In genomic region chr4:103198111-103198765, GRCh38 we compare ENCODE assay signal across 8 cellular contexts. TPM values are rescaled to one million over a fixed set of nuclear protein-coding genes. Genes with fewer than 3 reads are reported as not detected.
DNase-seq lines count a peak whose midpoint lies in the region; ATAC-seq and TF ChIP-seq lines count a peak whose summit lies in the region.

TSS of gene CENPE (minus strand) at chr4:103198343. CDS start at chr4:103198319, 24 bp downstream.

- H3K27me3 ChIP-seq in DND-41 (ENCODE audit: insufficient read depth, low read length, poor library complexity), result no peaks in the 10 kb centered on the region

- H3K27ac ChIP-seq in DND-41 (ENCODE audit: low read length), result peak within 1 kb of the TSS; percentile 86

- peak; percentile 85 for ATAC-seq in DND-41 (ENCODE audit: insufficient read depth, low read depth)
- peak; percentile 95 for ATAC-seq in GM21737 (IDR thresholded peaks at IDR 0.05; ENCODE audit: unreplicated experiment)
- peak; percentile 88 to 92 for ATAC-seq in activated T-cell treated with anti-CD3 and anti-CD28 coated beads, Interleukin-2, amount 50 U/mL, for 72 hours (replicated peaks in 1 of 2)
- ATAC-seq in natural killer cell, result peak; percentile 93 to 95 (median 93)

- H3K4me3 ChIP-seq in DND-41 (ENCODE audit: low read depth in 1 of 2, low read length in 2 of 2), result peak within 1 kb of the TSS; percentile 95 to 97

- H3K4me2 ChIP-seq in DND-41 (ENCODE audit: insufficient read depth, low read length), result peak within 1 kb of the TSS; percentile 75

- intact Hi-C loops in natural killer cell (cut with micrococcal nuclease), result no loop called here

- no peaks in the 10 kb centered on the region for H3K9me3 ChIP-seq in DND-41 (ENCODE audit: insufficient read depth, low read length, severe bottlenecking)

- peaks cover 7 to 23% of the 10 kb centered on the region in 2 donors for H3K36me3 Mint-ChIP-seq in activated T-cell treated with anti-CD3 and anti-CD28 coated beads, Interleukin-2, amount 50 U/mL, for 72 hours (ENCODE audit: insufficient read depth in 2 of 2)
- H3K36me3 Mint-ChIP-seq in natural killer cell, result no peaks in the 10 kb centered on the region

- peaks cover 38% of the 10 kb centered on the region for H3K36me3 ChIP-seq in DND-41 (ENCODE audit: insufficient read depth, low read length)

- peak within 1 kb of the TSS; percentile 89 for H3K9ac ChIP-seq in DND-41 (ENCODE audit: low read depth, low read length)

- peaks cover 23% of the 10 kb centered on the region for H3K79me2 ChIP-seq in DND-41 (ENCODE audit: insufficient read depth, low read length)

- H3K9me3 Mint-ChIP-seq in activated T-cell treated with anti-CD3 and anti-CD28 coated beads, Interleukin-2, amount 50 U/mL, for 72 hours, result no peaks in the 10 kb centered on the region
- H3K9me3 Mint-ChIP-seq in natural killer cell, result no peaks in the 10 kb centered on the region

- H3K27ac Mint-ChIP-seq in activated T-cell treated with anti-CD3 and anti-CD28 coated beads, Interleukin-2, amount 50 U/mL, for 72 hours, result peak within 1 kb of the TSS; percentile 93
- peak within 1 kb of the TSS; percentile 86 to 98 for H3K27ac Mint-ChIP-seq in natural killer cell

- H2AFZ ChIP-seq in DND-41 (ENCODE audit: low read depth, low read length), result peak within 1 kb of the TSS; percentile 93

- H3K4me3 Mint-ChIP-seq in activated T-cell treated with anti-CD3 and anti-CD28 coated beads, Interleukin-2, amount 50 U/mL, for 72 hours, result peak within 1 kb of the TSS; percentile 92 to 94
- H3K4me3 Mint-ChIP-seq in natural killer cell, result peak within 1 kb of the TSS; percentile 88

- peaks cover 11% of the 10 kb centered on the region for H3K4me1 Mint-ChIP-seq in activated T-cell treated with anti-CD3 and anti-CD28 coated beads, Interleukin-2, amount 50 U/mL, for 72 hours (ENCODE audit: low read depth)
- peaks cover 14 to 19% of the 10 kb centered on the region in 2 donors for H3K4me1 Mint-ChIP-seq in natural killer cell

- TF ChIP-seq CTCF in DND-41 (IDR thresholded peaks at IDR 0.05; ENCODE audit: borderline replicate concordance, extremely low read depth, low read length, poor library complexity, severe bottlenecking), result no peak
- no peak for TF ChIP-seq CTCF in natural killer cell (IDR thresholded peaks at IDR 0.05)

- no peaks in the 10 kb centered on the region for H4K20me1 ChIP-seq in DND-41 (ENCODE audit: insufficient read depth, low read length)

- peaks cover 16% of the 10 kb centered on the region for H3K27me3 Mint-ChIP-seq in activated T-cell treated with anti-CD3 and anti-CD28 coated beads, Interleukin-2, amount 50 U/mL, for 72 hours (ENCODE audit: low read depth)
- H3K27me3 Mint-ChIP-seq in natural killer cell (ENCODE audit: low read depth in 2 of 2), result peaks cover 9 to 13% of the 10 kb centered on the region in 2 donors

- H3K4me1 ChIP-seq in DND-41 (ENCODE audit: insufficient read depth, low read length), result peaks cover 33% of the 10 kb centered on the region

- peak; percentile 89 for DNase-seq in DND-41
- peak; percentile 91 for DNase-seq in KG1 (lab: John Stamatoyannopoulos, UW)
- peak; percentile 88 for DNase-seq in RKO (ENCODE audit: low spot score)
- DNase-seq in activated T-cell treated with anti-CD3 and anti-CD28 coated beads, Interleukin-2, amount 50 U/mL, for 72 hours, result peak; percentile 88 to 90
- peak; percentile 86 for DNase-seq in fibroblast of peridontal ligament (ENCODE audit: extremely low read depth)
- DNase-seq in natural killer cell, result peak; percentile 87
- peak; percentile 67 to 91 (median 81) for DNase-seq in stimulated activated naive CD4-positive, alpha-beta T cell (lab: John Stamatoyannopoulos, UW)

RNA-seq across cellular contexts. Expression of gene CENPE, which starts in this region (rescaled TPM):
- total RNA-seq in activated T-cell treated with anti-CD3 and anti-CD28 coated beads, Interleukin-2, amount 50 U/mL, for 72 hours, result 10 to 100 TPM; 60.1 to 63.6 TPM
- total RNA-seq in natural killer cell, result 1 to 10 TPM; 2.7 to 6.9 (median 4.8) TPM

Comparison
In these comparisons a context has a peak if more than half of its experiments do, and no peak if none do; other contexts are left out.
1. Peak in every context shown above with its lines: DNase-seq, ATAC-seq, H3K4me3 ChIP-seq and H3K27ac ChIP-seq.
2. RNA of gene CENPE (total RNA-seq): 60.1 to 63.6 TPM in activated T-cell treated with anti-CD3 and anti-CD28 coated beads, Interleukin-2, amount 50 U/mL, for 72 hours; 2.7 to 6.9 TPM in natural killer cell; every median in the first group is over 4 times any median in the second.